In the genomic region with DNA sequence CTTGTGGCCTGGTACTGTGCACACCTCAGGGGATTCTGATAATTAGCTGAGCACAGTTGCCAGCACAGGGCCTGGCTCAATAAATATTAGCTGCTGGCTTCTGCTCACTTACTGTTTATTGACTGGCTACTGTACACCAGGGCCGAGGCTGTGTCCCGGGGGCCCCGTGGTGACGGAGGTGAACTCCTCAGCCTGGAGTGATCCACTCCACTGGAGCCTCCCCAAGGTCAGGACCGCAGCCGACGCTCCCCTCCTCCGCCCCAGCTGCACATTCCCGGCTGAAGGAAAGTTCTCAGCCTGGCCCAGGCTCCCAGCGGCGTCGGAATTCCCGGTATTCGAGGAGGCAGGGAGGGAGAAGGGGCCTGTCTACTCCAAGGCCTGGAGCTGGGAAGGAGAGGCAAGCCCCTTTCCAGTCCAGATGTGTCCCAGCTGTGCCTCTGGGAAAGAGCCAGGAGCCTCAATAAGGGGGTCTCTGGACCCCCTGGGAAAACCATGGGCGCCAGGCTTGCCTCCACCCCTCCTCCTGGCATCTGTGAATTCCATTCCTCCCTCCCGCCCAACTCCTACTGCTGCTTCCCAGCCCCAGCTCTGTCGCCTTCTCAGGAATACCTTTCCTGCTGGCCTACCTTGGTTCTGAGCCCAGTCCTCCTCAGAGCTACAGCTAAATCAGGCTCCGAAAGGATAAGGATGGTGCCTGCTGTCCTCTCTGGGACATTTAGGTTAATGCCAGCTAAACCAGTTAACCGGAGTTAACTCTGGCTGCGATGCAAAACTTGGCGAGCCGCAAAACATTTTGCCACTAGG, we compare ENCODE assay signal across 1 cellular context.
TF ChIP-seq lines count a peak whose summit lies in the region.

No MANE protein-coding gene starts in this region.

TF ChIP-seq in A549, 52 proteins besides CTCF, POLR2A, EP300 and RAD21 (continued from another document):
- TF ChIP-seq BCL3 (IDR thresholded peaks at IDR 0.05) (no peak), E2F6 (IDR thresholded peaks at IDR 0.05; ENCODE audit: borderline replicate concordance, low read depth) (0 out of 2 replicates have a peak, but pooled peaks have one; percentile 57), RFX5 (IDR thresholded peaks at IDR 0.05) (no peak), ESRRA (IDR thresholded peaks at IDR 0.05; ENCODE audit: borderline replicate concordance, low read length) (peak; percentile 72), CHD2 (IDR thresholded peaks at IDR 0.05; ENCODE audit: low read length, partially characterized antibody) (no peak), HOXB13 (CRISPR knock-in tag; IDR thresholded peaks at IDR 0.05; ENCODE audit: low read depth) (peak; percentile 85), RNF2 (IDR thresholded peaks at IDR 0.05; ENCODE audit: borderline replicate concordance, low read depth) (no peak), TFCP2L1 (CRISPR knock-in tag; IDR thresholded peaks at IDR 0.05) (peak; percentile 91), ZNF302 (CRISPR knock-in tag; IDR thresholded peaks at IDR 0.05) (peak; percentile 69; the same call in 1 of the 2 replicates), REST (IDR thresholded peaks at IDR 0.05) (no peak), HOXB5 (CRISPR knock-in tag; IDR thresholded peaks at IDR 0.05) (peak; percentile 71; the same call in 1 of the 2 replicates), ELK1 (IDR thresholded peaks at IDR 0.05; ENCODE audit: low read depth, low read length) (no peak)
- TF ChIP-seq, protein P1, sequence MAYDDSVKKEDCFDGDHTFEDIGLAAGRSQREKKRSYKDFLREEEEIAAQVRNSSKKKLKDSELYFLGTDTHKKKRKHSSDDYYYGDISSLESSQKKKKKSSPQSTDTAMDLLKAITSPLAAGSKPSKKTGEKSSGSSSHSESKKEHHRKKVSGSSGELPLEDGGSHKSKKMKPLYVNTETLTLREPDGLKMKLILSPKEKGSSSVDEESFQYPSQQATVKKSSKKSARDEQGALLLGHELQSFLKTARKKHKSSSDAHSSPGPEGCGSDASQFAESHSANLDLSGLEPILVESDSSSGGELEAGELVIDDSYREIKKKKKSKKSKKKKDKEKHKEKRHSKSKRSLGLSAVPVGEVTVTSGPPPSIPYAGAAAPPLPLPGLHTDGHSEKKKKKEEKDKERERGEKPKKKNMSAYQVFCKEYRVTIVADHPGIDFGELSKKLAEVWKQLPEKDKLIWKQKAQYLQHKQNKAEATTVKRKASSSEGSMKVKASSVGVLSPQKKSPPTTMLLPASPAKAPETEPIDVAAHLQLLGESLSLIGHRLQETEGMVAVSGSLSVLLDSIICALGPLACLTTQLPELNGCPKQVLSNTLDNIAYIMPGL (CRISPR knock-in tag; IDR thresholded peaks at IDR 0.05; ENCODE audit: borderline replicate concordance) = no peak
